ENCODE assay signal across 27 cellular contexts in genomic region chr20:37619496-37619895, GRCh38.
"Had no signal": no experiment of that assay in that cellular context is flagged by ENCODE, and none has a peak within 500 bp of the region (broad histone marks: within the 10 kb centered on the region; RNA-seq: fewer than 3 reads in every experiment).

No MANE protein-coding gene starts in this region.

- H3K4me1 ChIP-seq: stomach, suprapubic skin, testis, thyroid gland, tibial artery, tibial nerve, transverse colon, upper lobe of left lung, upper lobe of right lung, uterus, vagina had no signal

- FAIRE-seq: urothelium cell line had no signal

- H3K9me3 ChIP-seq: suprapubic skin, testis, thoracic aorta, thyroid gland, tibial artery, tibial nerve, transverse colon, upper lobe of left lung, upper lobe of right lung, uterus, vagina had no signal

- ATAC-seq: stimulated activated effector memory CD8-positive, alpha-beta T cell treated with anti-CD3 and anti-CD28 coated beads, Interleukin-12 subunit alpha, Interleukin-12 subunit beta, amount 100 ng/mL, for 72 hours; stimulated activated memory B cell treated with anti-CD40 and anti-IgM and Interleukin-4, amounts not matched to agents 10 μg/mL and 1 μg/mL and 100 μg/mL, for 72 hours; stimulated activated naive B cell treated with anti-CD40 and anti-IgM and Interleukin-4, amounts not matched to agents 10 μg/mL and 1 μg/mL and 100 μg/mL, for 72 hours; stimulated activated naive CD8-positive, alpha-beta T cell treated with anti-CD3 and anti-CD28 coated beads, Interleukin-15, amount 100 ng/mL, for 72 hours; stimulated activated naive CD8-positive, alpha-beta T cell treated with anti-CD3 and anti-CD28 coated beads, Interleukin-15, Interleukin-2, amounts not matched to agents 100 U/mL and 50 U/mL, for 24 hours; upper lobe of right lung had no signal

- H3K4me3 ChIP-seq: stomach, suprapubic skin, testis, thoracic aorta, thyroid gland, tibial artery, tibial nerve, transverse colon, upper lobe of left lung, upper lobe of right lung, uterus, vagina had no signal

- H3K36me3 ChIP-seq: stomach, suprapubic skin, thoracic aorta, thyroid gland, tibial artery, tibial nerve, transverse colon, upper lobe of left lung, upper lobe of right lung, uterus, vagina had no signal

- H3K27me3 ChIP-seq: testis, thyroid gland, upper lobe of left lung, uterus, vagina had no signal

- DNase-seq: stimulated activated CD4-positive, alpha-beta T cell treated with anti-CD3 and anti-CD28 coated beads, Interleukin-2, amount 100 ng/mL, for 48 hours; stimulated activated CD4-positive, alpha-beta T cell treated with anti-CD3 and anti-CD28 coated beads, Interleukin-4, amount 100 ng/mL, for 1 hour; stimulated activated CD4-positive, alpha-beta T cell treated with anti-CD3 and anti-CD28 coated beads, Interleukin-4, amount 100 ng/mL, for 24 hours; stimulated activated CD4-positive, alpha-beta T cell treated with anti-CD3 and anti-CD28 coated beads, Interleukin-4, amount 100 ng/mL, for 4 hours; stimulated activated CD8-positive, alpha-beta memory T cell treated with anti-CD3 and anti-CD28 coated beads, Interleukin-4, amount 100 ng/mL, for 48 hours; stimulated activated naive B cell treated with anti-CD40 and anti-IgM and Interleukin-4, amounts not matched to agents 10 μg/mL and 1 μg/mL and 100 μg/mL, for 72 hours; stimulated activated naive CD4-positive, alpha-beta T cell; stimulated activated naive CD4-positive, alpha-beta T cell treated with Interleukin-2 at 50 U/mL for 16 hours; stimulated activated naive CD8-positive, alpha-beta T cell treated with anti-CD3 and anti-CD28 coated beads, Interleukin-15, amount 100 ng/mL, for 72 hours; stimulated activated naive CD8-positive, alpha-beta T cell treated with anti-CD3 and anti-CD28 coated beads, Interleukin-15, Interleukin-2, amounts not matched to agents 100 U/mL and 50 U/mL, for 24 hours; stomach; substantia nigra; testis; thyroid gland; tibial artery; transverse colon; trophoblast cell; upper lobe of left lung; upper lobe of right lung; uterus had no signal

- H3K27ac ChIP-seq: stomach, suprapubic skin, testis, thoracic aorta, thyroid gland, tibial artery, tibial nerve, transverse colon, upper lobe of left lung, upper lobe of right lung, uterus, vagina had no signal
